In genomic region chr1:61094677-61095076, GRCh38 we compare ENCODE assay signal across 2 cellular contexts.
TF ChIP-seq lines count a peak whose summit lies in the region.

No MANE protein-coding gene starts in this region.

TF ChIP-seq in liver, 16 proteins besides CTCF, POLR2A, EP300 and RAD21:
- TF ChIP-seq YY1 (IDR thresholded peaks at IDR 0.05) (peak; percentile 45), ATF3 (IDR thresholded peaks at IDR 0.05) (no peak), FOXA1 (IDR thresholded peaks at IDR 0.05) (peak; percentile 48), ZBTB33 (IDR thresholded peaks at IDR 0.05) (no peak), EGR1 (IDR thresholded peaks at IDR 0.05; ENCODE audit: low read depth in 2 of 2) (no peak), FOXA2 (IDR thresholded peaks at IDR 0.05) (peak; percentile 80), SP1 (IDR thresholded peaks at IDR 0.05) (no peak), HNF4A (conservative IDR thresholded peaks at IDR 0.05) (peak in 1 of 2 donors; percentile 47)

TF ChIP-seq in HepG2, 621 proteins besides CTCF, POLR2A, EP300 and RAD21:
- TF ChIP-seq KAT2B (IDR thresholded peaks at IDR 0.05; ENCODE audit: borderline replicate concordance, low read depth, low read length) = no peak
- TF ChIP-seq ZNF17 (CRISPR knock-in tag; IDR thresholded peaks at IDR 0.05) = no peak
- TF ChIP-seq KDM1A (CRISPR knock-in tag; IDR thresholded peaks at IDR 0.05) = no peak
- TF ChIP-seq GATAD2A (CRISPR knock-in tag; IDR thresholded peaks at IDR 0.05) = no peak
- TF ChIP-seq ZNF256 (CRISPR knock-in tag; conservative IDR thresholded peaks at IDR 0.05) = no peak
- TF ChIP-seq ZSCAN29 (CRISPR knock-in tag; conservative IDR thresholded peaks at IDR 0.05) = no peak
- no peak for TF ChIP-seq DNMT3B (CRISPR knock-in tag; conservative IDR thresholded peaks at IDR 0.05)
- no peak for TF ChIP-seq ATF7-NPFF (CRISPR knock-in tag; IDR thresholded peaks at IDR 0.05; ENCODE audit: low read depth)
- TF ChIP-seq ZGPAT (CRISPR knock-in tag; IDR thresholded peaks at IDR 0.05) = no peak
- TF ChIP-seq TCF7L2 (IDR thresholded peaks at IDR 0.05; ENCODE audit: low read depth, low read length) = no peak
- TF ChIP-seq JUN (CRISPR knock-in tag; IDR thresholded peaks at IDR 0.05) = no peak
- TF ChIP-seq ZNF383 (CRISPR knock-in tag; IDR thresholded peaks at IDR 0.05; ENCODE audit: borderline replicate concordance) = no peak
- no peak for TF ChIP-seq ZNF224 (CRISPR knock-in tag; IDR thresholded peaks at IDR 0.05)
- no peak for TF ChIP-seq PBX3 (CRISPR knock-in tag; IDR thresholded peaks at IDR 0.05; ENCODE audit: borderline replicate concordance)
- TF ChIP-seq ZNF546 (CRISPR knock-in tag; conservative IDR thresholded peaks at IDR 0.05) = no peak
- TF ChIP-seq CENPBD1 (CRISPR knock-in tag; IDR thresholded peaks at IDR 0.05; ENCODE audit: borderline replicate concordance, low read depth) = no peak
